Comparison of ENCODE assay signal across 31 cellular contexts in the genomic region with DNA sequence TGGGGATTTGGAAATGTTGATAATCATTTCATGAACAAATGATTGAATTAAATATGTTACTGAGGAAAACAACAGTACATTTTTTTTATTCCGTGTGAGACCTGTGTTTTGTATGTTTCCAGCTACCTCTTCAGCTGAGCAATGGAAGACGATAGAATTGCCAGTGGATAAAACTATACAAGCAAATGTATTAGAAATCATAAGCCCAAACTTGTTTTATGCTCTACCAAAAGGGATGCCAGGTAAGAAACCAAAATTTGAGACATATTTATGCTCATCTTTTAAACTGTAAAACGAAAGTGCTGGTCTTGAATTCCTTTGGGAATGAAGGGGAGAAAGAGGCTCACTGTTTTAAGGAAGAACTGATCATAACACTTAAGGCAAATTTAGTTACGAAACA. TPM values are rescaled to one million over a fixed set of nuclear protein-coding genes. Genes with fewer than 3 reads are reported as not detected.
DNase-seq lines count a peak whose midpoint lies in the region; ATAC-seq, FAIRE-seq and TF ChIP-seq lines count a peak whose summit lies in the region.
"Had no signal": no experiment of that assay in that cellular context is flagged by ENCODE, and none has a peak within 500 bp of the region (broad histone marks: within the 10 kb centered on the region; RNA-seq: fewer than 3 reads in every experiment).

No MANE protein-coding gene starts in this region.

- 20% methylated on average over 4 of the region's 4 CpGs for WGBS in A549 (ENCODE audit: missing lambda C conversion rate)

- peaks cover 23% of the 10 kb centered on the region for H3K27me3 Mint-ChIP-seq in activated T-helper 1 cell treated with anti-CD3 and anti-CD28 coated beads, Interleukin-12 subunit alpha, Interleukin-12 subunit beta, Interleukin-2, Interleukin-4 antibody, amounts not matched to agents 30 ng/mL and 10 ng/mL and 1 ng/mL, durations not matched to agents 14 hours and 24 hours and 36 hours (ENCODE audit: insufficient read depth)

- no peaks in the 10 kb centered on the region for H3K9me3 Mint-ChIP-seq in activated T-helper 1 cell treated with anti-CD3 and anti-CD28 coated beads, Interleukin-12 subunit alpha, Interleukin-12 subunit beta, Interleukin-2, Interleukin-4 antibody, amounts not matched to agents 30 ng/mL and 10 ng/mL and 1 ng/mL, durations not matched to agents 14 hours and 24 hours and 36 hours
- H3K9me3 Mint-ChIP-seq: CD4-positive, alpha-beta memory T cell; CD8-positive, alpha-beta memory T cell had no signal

- no peak for DNase-seq in A549 (ENCODE audit: low read depth in 1 of 2, low spot score in 1 of 2)
- DNase-seq in HCT116 (ENCODE audit: low read depth, low spot score) = no peak
- peak; percentile 9 for DNase-seq in epithelial cell of esophagus (ENCODE audit: low read depth)
- DNase-seq in HuH-7.5 (ENCODE audit: low spot score) = no peak
- no peak for DNase-seq in activated T-helper 1 cell treated with anti-CD3 and anti-CD28 coated beads, Interleukin-12 subunit alpha, Interleukin-12 subunit beta, Interleukin-2, Interleukin-4 antibody, amounts not matched to agents 30 ng/mL and 10 ng/mL and 1 ng/mL, durations not matched to agents 14 hours and 24 hours and 36 hours (ENCODE audit: low spot score)
- DNase-seq in NCI-H2171 treated with DMSO at 0.1 percent for 48 hours (lab: John Stamatoyannopoulos, UW) = no peak
- DNase-seq: ACHN; BE2C; C1 segment of cervical spinal cord; CD4-positive, alpha-beta memory T cell; CD4-positive, CD25-positive, alpha-beta regulatory T cell; CD8-positive, alpha-beta memory T cell; COR-L47; DMS 273 treated with DMSO at 0.1 percent for 48 hours; DMS153; DMS53; DMS79; DND-41; EL; GDM1 had no signal

- intact Hi-C loops in HCT116 (cut with micrococcal nuclease) = no loop called here
- intact Hi-C loops in activated T-helper 1 cell treated with anti-CD3 and anti-CD28 coated beads, Interleukin-12 subunit alpha, Interleukin-12 subunit beta, Interleukin-2, Interleukin-4 antibody, amounts not matched to agents 30 ng/mL and 10 ng/mL and 1 ng/mL, durations not matched to agents 14 hours and 24 hours and 36 hours (cut with micrococcal nuclease) = no loop called here

- H3K4me3 ChIP-seq in A549 (no peak overlapping the region), HCT116 (replicated peaks in 1 of 2; ENCODE audit: low read depth in 1 of 2, low read length in 2 of 2) (no peak overlapping the region), epithelial cell of esophagus (ENCODE audit: low read length) (no peak overlapping the region)
- H3K4me3 ChIP-seq: BLaER1, GM12878 had no signal

- H3K4me2 ChIP-seq in A549 (no peak overlapping the region), HCT116 (ENCODE audit: low read length) (no peak overlapping the region)
- H3K4me2 ChIP-seq: BLaER1 had no signal

- TF ChIP-seq POLR2A in A549 (IDR thresholded peaks at IDR 0.05; ENCODE audit: low read length) (no peak), HCT116 (IDR thresholded peaks at IDR 0.05; ENCODE audit: borderline replicate concordance, extremely low read depth, insufficient read depth, insufficient read length) (no peak)

- FAIRE-seq in A549 (lab: Jason Lieb, UNC) = no peak
- FAIRE-seq: GM12878, GM19239 had no signal

- RAD21 ChIA-PET in HCT116 (lab: Charles Lee; ENCODE audit: low non-redundant PET in 1 of 2, low total read pairs in 2 of 2, uncharacterized antibody in 2 of 2, unreplicated experiment in 2 of 2) = no interaction called here

- peaks cover 90% of the 10 kb centered on the region for H3K27me3 ChIP-seq in HCT116 (ENCODE audit: insufficient read depth, low read length)
- H3K27me3 ChIP-seq: BLaER1 had no signal

- no peak for TF ChIP-seq CTCF in A549 (IDR thresholded peaks at IDR 0.05)
- TF ChIP-seq CTCF in HCT116 (IDR thresholded peaks at IDR 0.05 in 2 of 3, conservative IDR thresholded peaks at IDR 0.05 in 1 of 3; ENCODE audit: borderline replicate concordance in 1 of 3, insufficient read depth in 1 of 3, low read depth in 2 of 3, low read length in 2 of 3) = no peak
- no peak for TF ChIP-seq CTCF in VCaP (conservative IDR thresholded peaks at IDR 0.05)
- no peak for TF ChIP-seq CTCF in epithelial cell of esophagus (IDR thresholded peaks at IDR 0.05; ENCODE audit: insufficient read depth, low read depth, low read length, missing control alignments)

- no peaks in the 10 kb centered on the region for H3K36me3 Mint-ChIP-seq in activated T-helper 1 cell treated with anti-CD3 and anti-CD28 coated beads, Interleukin-12 subunit alpha, Interleukin-12 subunit beta, Interleukin-2, Interleukin-4 antibody, amounts not matched to agents 30 ng/mL and 10 ng/mL and 1 ng/mL, durations not matched to agents 14 hours and 24 hours and 36 hours (ENCODE audit: low read depth)
- H3K36me3 Mint-ChIP-seq: CD14-positive monocyte; CD4-positive, alpha-beta memory T cell; CD4-positive, CD25-positive, alpha-beta regulatory T cell; CD8-positive, alpha-beta memory T cell had no signal

- H3K4me1 ChIP-seq in A549 (no peaks in the 10 kb centered on the region), HCT116 (ENCODE audit: control insufficient read depth in 1 of 2, insufficient read depth in 2 of 2, low read length in 2 of 2) (no peaks in the 10 kb centered on the region)
- H3K4me1 ChIP-seq: BE2C, BLaER1 had no signal

- no peak overlapping the region for H3K27ac Mint-ChIP-seq in activated T-helper 1 cell treated with anti-CD3 and anti-CD28 coated beads, Interleukin-12 subunit alpha, Interleukin-12 subunit beta, Interleukin-2, Interleukin-4 antibody, amounts not matched to agents 30 ng/mL and 10 ng/mL and 1 ng/mL, durations not matched to agents 14 hours and 24 hours and 36 hours
- H3K27ac Mint-ChIP-seq: CD14-positive monocyte; CD4-positive, alpha-beta memory T cell; CD4-positive, CD25-positive, alpha-beta regulatory T cell; CD8-positive, alpha-beta memory T cell had no signal

- H3K36me3 ChIP-seq in HCT116 (ENCODE audit: control insufficient read depth in 1 of 2, insufficient read depth in 2 of 2, low read length in 2 of 2) = no peaks in the 10 kb centered on the region
- H3K36me3 ChIP-seq: BLaER1 had no signal

- no peak for TF ChIP-seq RAD21 in A549 (conservative IDR thresholded peaks at IDR 0.05 in 1 of 2, IDR thresholded peaks at IDR 0.05 in 1 of 2)
- TF ChIP-seq RAD21 in HCT116 (IDR thresholded peaks at IDR 0.05; ENCODE audit: low read depth) = no peak

- no peak overlapping the region for H2AFZ ChIP-seq in HCT116 (ENCODE audit: low read depth, low read length, poor library complexity, severe bottlenecking)

- POLR2A ChIA-PET in A549 (lab: Yijun Ruan, JAX) = no interaction called here
- POLR2A ChIA-PET in HCT116 (lab: Charles Lee) = no interaction called here

- H3K27ac ChIP-seq in A549 = no peak overlapping the region
- H3K27ac ChIP-seq in HCT116 (ENCODE audit: low read depth, low read length) = no peak overlapping the region
- peak overlapping the region; percentile 53 for H3K27ac ChIP-seq in VCaP
- H3K27ac ChIP-seq: 22Rv1, BLaER1 had no signal

- no peaks in the 10 kb centered on the region for H3K4me1 Mint-ChIP-seq in activated T-helper 1 cell treated with anti-CD3 and anti-CD28 coated beads, Interleukin-12 subunit alpha, Interleukin-12 subunit beta, Interleukin-2, Interleukin-4 antibody, amounts not matched to agents 30 ng/mL and 10 ng/mL and 1 ng/mL, durations not matched to agents 14 hours and 24 hours and 36 hours (ENCODE audit: low read depth)
- H3K4me1 Mint-ChIP-seq: CD14-positive monocyte; CD4-positive, alpha-beta memory T cell; CD4-positive, CD25-positive, alpha-beta regulatory T cell; CD8-positive, alpha-beta memory T cell had no signal

- H3K79me2 ChIP-seq in HCT116 (ENCODE audit: insufficient read depth, low read length) = no peaks in the 10 kb centered on the region

- H3K9ac ChIP-seq in HCT116 (ENCODE audit: low read length) = no peak overlapping the region
- H3K9ac ChIP-seq: BLaER1 had no signal

- ATAC-seq in A549 = no peak
- no peak for ATAC-seq in HCT116
- ATAC-seq: GM12878 had no signal

- TF ChIP-seq EP300 in A549 (IDR thresholded peaks at IDR 0.05) = no peak

- no peaks in the 10 kb centered on the region for H3K9me2 ChIP-seq in HCT116 (ENCODE audit: insufficient read depth)

- no TSS peak for BruUV-seq in HCT116 (replicated peaks; lab: Mats Ljungman, UMichigan)

- H3K9me3 ChIP-seq in A549 (0 out of 3 replicates have a peak, but pooled peaks cover 3% of the 10 kb centered on the region), HCT116 (ENCODE audit: control insufficient read depth in 1 of 2, insufficient read depth in 1 of 2, low read depth in 1 of 2, low read length in 2 of 2) (no peaks in the 10 kb centered on the region)
- H3K9me3 ChIP-seq: BE2C, BLaER1 had no signal

- H3K4me3 Mint-ChIP-seq in activated T-helper 1 cell treated with anti-CD3 and anti-CD28 coated beads, Interleukin-12 subunit alpha, Interleukin-12 subunit beta, Interleukin-2, Interleukin-4 antibody, amounts not matched to agents 30 ng/mL and 10 ng/mL and 1 ng/mL, durations not matched to agents 14 hours and 24 hours and 36 hours = no peak overlapping the region
- H3K4me3 Mint-ChIP-seq: CD14-positive monocyte; CD4-positive, alpha-beta memory T cell; CD4-positive, CD25-positive, alpha-beta regulatory T cell; CD8-positive, alpha-beta memory T cell had no signal

- CTCF ChIA-PET in A549 (lab: Yijun Ruan, JAX) (interaction anchor here (1.1 kb wide), 1 partner anchor 110 kb away, joined by 3 read pairs; no protein-coding TSS in a partner anchor), HCT116 (lab: Charles Lee) (no interaction called here)

- no peaks in the 10 kb centered on the region; the same call in 1 of the 2 replicates for H4K20me1 ChIP-seq in HCT116 (ENCODE audit: insufficient read depth)
- H4K20me1 ChIP-seq: BLaER1 had no signal

RNA-seq across cellular contexts. Expression of gene VWA2, which starts 17.8 kb away (rescaled TPM):
- not detected in 2 replicates for polyA plus RNA-seq in A549 (2011; rRNA removed)
- polyA plus RNA-seq in A549 (2012; cell fraction: cytosol; rRNA removed) = 0.01 TPM in 1 of 2 replicates, not detected in the other
- polyA plus RNA-seq in A549 (2012; cell fraction: nucleus; rRNA removed) = not detected in 2 replicates
- not detected in 3 replicates for polyA plus RNA-seq in A549 (2017; fragmentation: RNase III; extraction: RNeasy Plus Mini Kit Qiagen cat#74134 plus additional on column Dnase treatment)
- 0.08 TPM in 1 of 2 replicates, not detected in the other for polyA minus RNA-seq in A549 (2011; rRNA and poly(A)+ RNA removed)
- not detected for total RNA-seq in HCT116 (2021; ENCODE audit: unreplicated experiment)
- not detected in 2 replicates for polyA plus RNA-seq in HCT116 (2012)
- not detected in 2 replicates for total RNA-seq in activated T-helper 1 cell treated with anti-CD3 and anti-CD28 coated beads, Interleukin-12 subunit alpha, Interleukin-12 subunit beta, Interleukin-2, Interleukin-4 antibody, amounts not matched to agents 30 ng/mL and 10 ng/mL and 1 ng/mL, durations not matched to agents 14 hours and 24 hours and 36 hours
- total RNA-seq: A172; A673; CD4-positive, alpha-beta memory T cell; CD8-positive, alpha-beta memory T cell; Daoy; G401; GM12878 had no signal
- polyA plus RNA-seq: AG04450; CD14-positive monocyte; CD4-positive, alpha-beta memory T cell; CD4-positive, CD25-positive, alpha-beta regulatory T cell; CD8-positive, alpha-beta memory T cell had no signal

RNA-seq across cellular contexts. Expression of gene TDRD1, which starts 42.1 kb away (rescaled TPM):
- polyA plus RNA-seq in A549 (2011; rRNA removed) = not detected in 2 replicates
- not detected in 2 replicates for polyA plus RNA-seq in A549 (2012; cell fraction: cytosol; rRNA removed)
- polyA plus RNA-seq in A549 (2012; cell fraction: nucleus; rRNA removed) = not detected in 2 replicates
- not detected in 3 replicates for polyA plus RNA-seq in A549 (2017; fragmentation: RNase III; extraction: RNeasy Plus Mini Kit Qiagen cat#74134 plus additional on column Dnase treatment)
- polyA minus RNA-seq in A549 (2011; rRNA and poly(A)+ RNA removed) = not detected in 2 replicates
- not detected for total RNA-seq in HCT116 (2021; ENCODE audit: unreplicated experiment)
- polyA plus RNA-seq in HCT116 (2012) = not detected in 2 replicates
- total RNA-seq in activated T-helper 1 cell treated with anti-CD3 and anti-CD28 coated beads, Interleukin-12 subunit alpha, Interleukin-12 subunit beta, Interleukin-2, Interleukin-4 antibody, amounts not matched to agents 30 ng/mL and 10 ng/mL and 1 ng/mL, durations not matched to agents 14 hours and 24 hours and 36 hours = 0.10 and 0.13 TPM in 2 replicates
- total RNA-seq: A172; A673; CD4-positive, CD25-positive, alpha-beta regulatory T cell; G401; GM12878 had no signal
- polyA plus RNA-seq: AG04450, CD14-positive monocyte had no signal

RNA-seq across cellular contexts. Expression of gene CCDC186, which starts 47.2 kb away (rescaled TPM):
- polyA plus RNA-seq in A549 (2011; rRNA removed) = 8.3 and 13.4 TPM in 2 replicates
- polyA plus RNA-seq in A549 (2012; cell fraction: cytosol; rRNA removed) = 1.1 TPM in 2 replicates
- polyA plus RNA-seq in A549 (2012; cell fraction: nucleus; rRNA removed) = 0.70 and 1.1 TPM in 2 replicates
- 6.6 to 7.4 TPM (median 6.8 TPM) in 3 replicates for polyA plus RNA-seq in A549 (2017; fragmentation: RNase III; extraction: RNeasy Plus Mini Kit Qiagen cat#74134 plus additional on column Dnase treatment)
- 3.5 and 3.8 TPM in 2 replicates for polyA minus RNA-seq in A549 (2011; rRNA and poly(A)+ RNA removed)
- total RNA-seq in HCT116 (2021; ENCODE audit: unreplicated experiment) = 17.1 TPM
- 4.4 TPM in 2 replicates for polyA plus RNA-seq in HCT116 (2012)
- 12.1 and 13.0 TPM in 2 replicates for total RNA-seq in activated T-helper 1 cell treated with anti-CD3 and anti-CD28 coated beads, Interleukin-12 subunit alpha, Interleukin-12 subunit beta, Interleukin-2, Interleukin-4 antibody, amounts not matched to agents 30 ng/mL and 10 ng/mL and 1 ng/mL, durations not matched to agents 14 hours and 24 hours and 36 hours
